Comparison of ENCODE assay signal across 17 cellular contexts in the genomic region with DNA sequence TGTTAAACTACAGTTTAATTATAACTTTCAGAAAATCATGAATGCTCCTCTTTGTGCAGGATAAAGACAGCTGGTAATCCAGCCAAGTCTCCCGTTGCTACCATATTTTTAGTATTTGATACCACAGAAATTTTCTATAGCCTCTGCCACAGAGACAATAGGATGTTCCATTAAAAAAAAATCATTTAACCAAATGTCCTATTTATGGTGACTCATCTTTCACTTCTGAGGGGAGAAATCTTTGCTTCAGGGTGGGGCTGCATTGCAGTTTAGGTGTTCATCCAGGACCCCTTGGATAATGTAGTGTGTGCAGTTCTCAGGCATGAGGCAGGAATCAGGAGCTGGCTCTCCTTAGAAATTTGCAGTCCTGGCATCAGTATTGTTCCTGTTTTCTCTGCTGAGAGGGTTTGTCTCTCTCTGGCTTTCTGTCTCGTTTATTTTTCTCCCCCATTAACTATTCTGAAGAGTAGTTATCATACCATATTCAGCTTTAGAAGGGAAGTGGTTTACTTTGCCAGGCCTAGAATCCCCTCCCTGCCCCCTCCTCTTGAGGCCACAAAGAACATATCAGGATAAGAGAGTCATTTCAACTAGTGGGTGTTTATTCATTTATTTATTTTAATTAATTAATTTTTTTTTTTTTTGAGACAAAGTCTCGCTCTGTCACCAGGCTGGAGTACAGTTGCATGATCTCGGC. TPM values are rescaled to one million over a fixed set of nuclear protein-coding genes. Genes with fewer than 3 reads are reported as not detected.
DNase-seq lines count a peak whose midpoint lies in the region; ATAC-seq and TF ChIP-seq lines count a peak whose summit lies in the region.
"Had no signal": no experiment of that assay in that cellular context is flagged by ENCODE, and none has a peak within 500 bp of the region (broad histone marks: within the 10 kb centered on the region; RNA-seq: fewer than 3 reads in every experiment).

No MANE protein-coding gene starts in this region.

- peaks cover 59% of the 10 kb centered on the region for H3K79me2 ChIP-seq in hepatocyte

- H3K27ac ChIP-seq in right atrium auricular region (peak overlapping the region; percentile 52 to 96), SK-N-MC (peak overlapping the region; percentile 19; the same call in 1 of the 2 replicates), hepatocyte (peak overlapping the region; percentile 82)
- H3K27ac ChIP-seq: C4-2B had no signal

- no peak overlapping the region for H2AFZ ChIP-seq in hepatocyte

- no peak overlapping the region for H3K4me2 ChIP-seq in hepatocyte

- H3K9me3 ChIP-seq in right atrium auricular region (no peaks in the 10 kb centered on the region), SK-N-MC (ENCODE audit: low read depth, low read length) (no peaks in the 10 kb centered on the region), hepatocyte (ENCODE audit: low read depth) (no peaks in the 10 kb centered on the region)

- no peaks in the 10 kb centered on the region for H3K9me2 ChIP-seq in hepatocyte (replicated peaks; ENCODE audit: insufficient read depth)

- H3K4me3 ChIP-seq in right atrium auricular region, result no peak overlapping the region
- H3K4me3 ChIP-seq in SK-N-MC, result no peak overlapping the region
- H3K4me3 ChIP-seq in hepatocyte, result no peak overlapping the region

- WGBS in hepatocyte (ENCODE audit: low lambda C conversion rate, missing lambda C conversion rate), result 86% methylated on average over 4 of the region's 4 CpGs

- H3K36me3 ChIP-seq in right atrium auricular region (peaks cover 4% of the 10 kb centered on the region), SK-N-MC (ENCODE audit: insufficient read depth, low read length) (0 out of 2 replicates have a peak, but pooled peaks cover 4% of the 10 kb centered on the region), hepatocyte (replicated peaks; ENCODE audit: insufficient read depth, low read depth) (no peaks in the 10 kb centered on the region)

- peaks cover 0 to 70% of the 10 kb centered on the region in 2 donors for H3K4me1 ChIP-seq in right atrium auricular region
- peaks cover 45% of the 10 kb centered on the region for H3K4me1 ChIP-seq in hepatocyte (ENCODE audit: insufficient read depth)

- intact Hi-C loops in cardiac septum (cut with DNase I), result no loop called here

- no peaks in the 10 kb centered on the region for H4K20me1 ChIP-seq in hepatocyte (ENCODE audit: insufficient read depth, poor library complexity, severe bottlenecking)

- H3K27me3 ChIP-seq in right atrium auricular region (no peaks in the 10 kb centered on the region), hepatocyte (no peaks in the 10 kb centered on the region)

- no peak for ATAC-seq in GM21528 (IDR thresholded peaks at IDR 0.05; ENCODE audit: low FRiP score, unreplicated experiment)
- no peak for ATAC-seq in GM18505 (IDR thresholded peaks at IDR 0.05; ENCODE audit: unreplicated experiment)
- ATAC-seq: stimulated activated effector memory CD8-positive, alpha-beta T cell treated with anti-CD3 and anti-CD28 coated beads, Interleukin-12 subunit alpha, Interleukin-12 subunit beta, amount 100 ng/mL, for 72 hours had no signal

- DNase-seq in right atrium auricular region (ENCODE audit: low spot score) (no peak), cardiac septum (ENCODE audit: low spot score) (no peak), SK-N-MC (ENCODE audit: low read depth, low spot score) (no peak), hepatocyte (ENCODE audit: low spot score) (no peak), AML-193 (lab: John Stamatoyannopoulos, UW) (no peak)
- no peak for DNase-seq in stimulated activated CD4-positive, alpha-beta T cell treated with anti-CD3 and anti-CD28 coated beads, Interleukin-4, amount 100 ng/mL, for 1 hour
- DNase-seq: activated CD4-positive, CD25-positive, alpha-beta regulatory T cell; central memory CD4-positive, alpha-beta T cell; hippocampal formation; NCI-H510A; SHP77 treated with DMSO at 0.1 percent for 48 hours; stimulated activated CD4-positive, alpha-beta T cell treated with anti-CD3 and anti-CD28 coated beads, Interleukin-2, amount 100 ng/mL, for 24 hours had no signal

- TF ChIP-seq POLR2A in GM18505 (IDR thresholded peaks at IDR 0.05; ENCODE audit: borderline replicate concordance, extremely low read depth, insufficient read depth, insufficient read length), result no peak

- no peak overlapping the region for H3K9ac ChIP-seq in SK-N-MC (ENCODE audit: insufficient read length)

- TF ChIP-seq CTCF in right atrium auricular region (IDR thresholded peaks at IDR 0.05) (no peak), hepatocyte (IDR thresholded peaks at IDR 0.05; ENCODE audit: poor library complexity) (no peak)

RNA-seq across cellular contexts. Expression of a gene that starts 3.1 kb away (rescaled TPM):
- total RNA-seq in right atrium auricular region (10 to 100 TPM; 52.0 to 68.4 TPM), cardiac septum (31.0 TPM), hepatocyte (20.3 and 26.5 TPM in 2 replicates)
- 15.1 and 21.6 TPM in 2 replicates for polyA plus RNA-seq in hepatocyte

RNA-seq across cellular contexts. Expression of a gene that starts 4.6 kb away (rescaled TPM):
- total RNA-seq in right atrium auricular region (10 to 100 TPM; 62.2 to 72.3 TPM), cardiac septum (49.1 TPM), hepatocyte (15.9 and 18.5 TPM in 2 replicates)
- 5.8 and 7.6 TPM in 2 replicates for polyA plus RNA-seq in hepatocyte

RNA-seq across cellular contexts. Expression of a gene that starts 25.1 kb away (rescaled TPM):
- under 1 TPM; 0.22 to 0.24 TPM for total RNA-seq in right atrium auricular region
- 0.32 TPM for total RNA-seq in cardiac septum
- total RNA-seq in hepatocyte, result 2.7 and 3.8 TPM in 2 replicates
- polyA plus RNA-seq in hepatocyte, result 1.1 and 3.0 TPM in 2 replicates

RNA-seq across cellular contexts. Expression of a gene that starts 29.2 kb away (rescaled TPM):
- total RNA-seq in right atrium auricular region, result 1 to 10 TPM; 1.6 to 7.7 TPM
- 0.16 TPM for total RNA-seq in cardiac septum
- total RNA-seq in hepatocyte, result 7.5 and 7.9 TPM in 2 replicates
- 8.8 and 9.0 TPM in 2 replicates for polyA plus RNA-seq in hepatocyte
- total RNA-seq: lung microvascular endothelial cell had no signal

RNA-seq across cellular contexts. Expression of a gene that starts 36.2 kb away (rescaled TPM):
- total RNA-seq in right atrium auricular region, result 10 to 100 TPM in 1 of 2 donors, 1 to 10 TPM in 1; 8.8 to 16.2 TPM
- 8.9 TPM for total RNA-seq in cardiac septum
- total RNA-seq in hepatocyte, result 2.9 and 3.2 TPM in 2 replicates
- polyA plus RNA-seq in hepatocyte, result 8.3 and 11.4 TPM in 2 replicates

Comparison
In these comparisons a context has a peak if more than half of its experiments do, and no peak if none do; other contexts are left out.
1. H3K27ac ChIP-seq: peak in every context shown above with its lines; median percentile 82 in hepatocyte; 74 in right atrium auricular region; 19 in SK-N-MC.